Comparison of ENCODE assay signal across 1 cellular context in genomic region chr17:28726912-28727726, GRCh38.
TF ChIP-seq lines count a peak whose summit lies in the region.

No MANE protein-coding gene starts in this region.

TF ChIP-seq in K562, 482 proteins besides CTCF, POLR2A, EP300 and RAD21 (continued from another document and continues in another):
- TF ChIP-seq ZSCAN32 (CRISPR knock-in tag; IDR thresholded peaks at IDR 0.05) (no peak), MIER1 (IDR thresholded peaks at IDR 0.05; ENCODE audit: low read depth) (no peak), TAF15 (IDR thresholded peaks at IDR 0.05; ENCODE audit: low read depth, low read length) (no peak), MBD2 (IDR thresholded peaks at IDR 0.05; ENCODE audit: borderline replicate concordance, low read depth) (0 out of 2 replicates have a peak, but pooled peaks have one; percentile 48), SIN3B (IDR thresholded peaks at IDR 0.05; ENCODE audit: low read depth) (no peak), ZNF780A (CRISPR knock-in tag; IDR thresholded peaks at IDR 0.05) (no peak), NBN (IDR thresholded peaks at IDR 0.05; ENCODE audit: low read depth) (peak; percentile 91), VEZF1 (CRISPR knock-in tag; IDR thresholded peaks at IDR 0.05) (no peak), BRF1 (IDR thresholded peaks at IDR 0.05; ENCODE audit: borderline replicate concordance, extremely low read depth, insufficient read length) (no peak), ZNF79 (CRISPR knock-in tag; IDR thresholded peaks at IDR 0.05; ENCODE audit: low read depth) (no peak), RBM14 (IDR thresholded peaks at IDR 0.05; ENCODE audit: borderline replicate concordance, insufficient read depth, low read depth, low read length) (no peak), FOSL1 (tag; conservative IDR thresholded peaks at IDR 0.05) (no peak; the same call in 1 of the 2 replicates), CTCFL (IDR thresholded peaks at IDR 0.05; ENCODE audit: borderline replicate concordance, insufficient read depth, low read depth, low read length, poor library complexity, severe bottlenecking) (no peak), ARID4B (CRISPR knock-in tag; IDR thresholded peaks at IDR 0.05) (peak; percentile 98), SNRNP70 (optimal IDR thresholded peaks at IDR 0.05; ENCODE audit: low read depth, low read length) (no peak), BRF2 (IDR thresholded peaks at IDR 0.05; ENCODE audit: borderline replicate concordance, insufficient read depth, insufficient read length) (no peak), ZFP30 (CRISPR knock-in tag; IDR thresholded peaks at IDR 0.05; ENCODE audit: borderline replicate concordance) (no peak), KDM1A (IDR thresholded peaks at IDR 0.05) (no peak), ZNF77 (CRISPR knock-in tag; IDR thresholded peaks at IDR 0.05) (no peak), HMBOX1 (IDR thresholded peaks at IDR 0.05) (peak; percentile 87), ZNF133 (CRISPR knock-in tag; IDR thresholded peaks at IDR 0.05) (no peak), NFATC3 (IDR thresholded peaks at IDR 0.05) (no peak), ZFPM2 (CRISPR knock-in tag; IDR thresholded peaks at IDR 0.05) (0 out of 2 replicates have a peak, but pooled peaks have one; percentile 4), ZNF124 (CRISPR knock-in tag; IDR thresholded peaks at IDR 0.05) (no peak), HNRNPK (IDR thresholded peaks at IDR 0.05; ENCODE audit: low read depth, low read length, poor library complexity, severe bottlenecking) (no peak), ZNF436 (CRISPR knock-in tag; IDR thresholded peaks at IDR 0.05) (no peak), TEAD4 (IDR thresholded peaks at IDR 0.05; ENCODE audit: low read length) (no peak; the same call in 1 of the 2 replicates), TEAD4 (CRISPR knock-in tag; IDR thresholded peaks at IDR 0.05; ENCODE audit: borderline replicate concordance) (no peak), FOXO4 (CRISPR knock-in tag; IDR thresholded peaks at IDR 0.05) (no peak), SRSF9 (IDR thresholded peaks at IDR 0.05; ENCODE audit: borderline replicate concordance, low read depth, low read length) (no peak), SAP30 (IDR thresholded peaks at IDR 0.05; ENCODE audit: borderline replicate concordance, insufficient read depth, low read depth, low read length, poor library complexity, severe bottlenecking) (no peak), RUNX1 (IDR thresholded peaks at IDR 0.05; ENCODE audit: low read depth) (no peak), IRF9 (tag; IDR thresholded peaks at IDR 0.05) (no peak), ZNF134 (CRISPR knock-in tag; conservative IDR thresholded peaks at IDR 0.05) (no peak), ZNF184 (CRISPR knock-in tag; IDR thresholded peaks at IDR 0.05) (no peak), JUN (IDR thresholded peaks at IDR 0.05; ENCODE audit: borderline replicate concordance, low read depth, low read length) (peak; percentile 67; the same call in 1 of the 2 replicates), JUN (CRISPR knock-in tag; IDR thresholded peaks at IDR 0.05; ENCODE audit: borderline replicate concordance) (no peak), PYGO2 (tag; IDR thresholded peaks at IDR 0.05) (no peak), PHB (CRISPR knock-in tag; IDR thresholded peaks at IDR 0.05) (no peak), POLR2AphosphoS5 (IDR thresholded peaks at IDR 0.05; ENCODE audit: control insufficient read depth, insufficient read depth, low read depth, low read length) (peak; percentile 42), ATF7 (IDR thresholded peaks at IDR 0.05) (peak; percentile 79; the same call in 1 of the 2 replicates), CUX1 (CRISPR knock-in tag; IDR thresholded peaks at IDR 0.05) (no peak), SMAD1 (IDR thresholded peaks at IDR 0.05; ENCODE audit: low read depth, low read length, partially characterized antibody) (peak; percentile 66)
